Comparison of ENCODE assay signal across 8 cellular contexts in the genomic region with DNA sequence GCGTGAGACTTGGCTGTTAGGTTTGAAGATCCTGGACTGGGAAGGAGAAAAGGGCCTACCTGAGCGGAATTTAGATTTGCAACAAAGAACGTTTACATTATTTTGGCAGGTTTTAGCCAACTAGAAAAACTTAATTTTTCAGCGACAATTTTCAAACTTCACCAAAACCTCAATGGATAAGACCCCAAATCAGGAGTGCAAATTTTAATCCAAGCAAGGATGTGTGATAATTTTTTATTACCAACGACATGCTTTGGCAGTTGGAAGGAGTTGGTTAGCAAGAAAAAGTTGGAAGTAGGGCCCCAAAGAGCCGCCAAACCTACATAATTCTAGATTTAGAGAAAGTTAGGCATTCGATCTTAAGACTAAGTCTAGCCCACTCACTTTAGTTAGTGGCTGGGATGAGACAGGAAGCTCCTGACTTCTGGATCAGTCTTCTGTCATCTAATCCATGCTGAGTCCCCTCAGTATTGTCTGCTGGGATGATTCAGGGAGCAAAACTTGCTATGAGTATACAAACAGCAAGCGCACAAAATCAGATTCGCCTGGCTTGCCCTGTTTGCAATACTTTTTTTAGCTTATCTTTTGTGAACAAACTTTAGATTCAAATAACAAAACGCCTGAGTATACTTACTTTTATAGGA. TPM values are rescaled to one million over a fixed set of nuclear protein-coding genes. Genes with fewer than 3 reads are reported as not detected.
A peak's percentile ranks its signal among the peaks of the same experiment; 100 is the strongest.
DNase-seq lines count a peak whose midpoint lies in the region; ATAC-seq and TF ChIP-seq lines count a peak whose summit lies in the region.

No MANE protein-coding gene starts in this region.

- H3K27ac ChIP-seq in iPS-20b (ENCODE audit: low read length) = no peak overlapping the region
- H3K27ac ChIP-seq in suprapubic skin = peak overlapping the region; percentile 95

- no peak for TF ChIP-seq CTCF in suprapubic skin (IDR thresholded peaks at IDR 0.05)

- TF ChIP-seq EP300 in suprapubic skin (IDR thresholded peaks at IDR 0.05) = no peak

- no peaks in the 10 kb centered on the region for H3K9me3 ChIP-seq in iPS-20b (ENCODE audit: insufficient read depth, low read depth, low read length)
- no peaks in the 10 kb centered on the region for H3K9me3 ChIP-seq in suprapubic skin

- H3K27me3 ChIP-seq in iPS-20b (ENCODE audit: insufficient read depth, low read length) (no peaks in the 10 kb centered on the region), suprapubic skin (no peaks in the 10 kb centered on the region)

- peaks cover 12% of the 10 kb centered on the region for H3K36me3 Mint-ChIP-seq in activated CD4-positive, alpha-beta T cell treated with anti-CD3 and anti-CD28 coated beads, Interleukin-2, amount 10 ng/mL, durations not matched to agents 24 days and 14 days (ENCODE audit: low read depth)
- no peaks in the 10 kb centered on the region for H3K36me3 Mint-ChIP-seq in activated naive CD8-positive, alpha-beta T cell

- no peaks in the 10 kb centered on the region for H3K9me3 Mint-ChIP-seq in activated CD4-positive, alpha-beta T cell treated with anti-CD3 and anti-CD28 coated beads, Interleukin-2, amount 10 ng/mL, durations not matched to agents 24 days and 14 days
- H3K9me3 Mint-ChIP-seq in activated naive CD8-positive, alpha-beta T cell (ENCODE audit: low read depth) = peaks cover 3% of the 10 kb centered on the region

- DNase-seq in activated CD4-positive, alpha-beta T cell treated with anti-CD3 and anti-CD28 coated beads, Interleukin-2, amount 10 ng/mL, durations not matched to agents 24 days and 14 days = no peak
- no peak for DNase-seq in activated CD4-positive, alpha-beta T cell treated with anti-CD3 and anti-CD28 coated beads, Interleukin-2, amount 50 U/mL, for 1 hour
- no peak for DNase-seq in suprapubic skin (ENCODE audit: low spot score in 2 of 2)
- DNase-seq in KBM-7 = no peak
- no peak for DNase-seq in NCI-H1105 (lab: John Stamatoyannopoulos, UW)

- no peak for TF ChIP-seq POLR2A in suprapubic skin (IDR thresholded peaks at IDR 0.05)

- H3K4me1 ChIP-seq in iPS-20b (ENCODE audit: insufficient read depth, low read length) = peaks cover 34% of the 10 kb centered on the region
- H3K4me1 ChIP-seq in suprapubic skin = peaks cover 32% of the 10 kb centered on the region

- peak overlapping the region; percentile 54 for H3K4me3 Mint-ChIP-seq in activated CD4-positive, alpha-beta T cell treated with anti-CD3 and anti-CD28 coated beads, Interleukin-2, amount 10 ng/mL, durations not matched to agents 24 days and 14 days
- peak overlapping the region; percentile 78 for H3K4me3 Mint-ChIP-seq in activated naive CD8-positive, alpha-beta T cell

- H3K27me3 Mint-ChIP-seq in activated CD4-positive, alpha-beta T cell treated with anti-CD3 and anti-CD28 coated beads, Interleukin-2, amount 10 ng/mL, durations not matched to agents 24 days and 14 days = no peaks in the 10 kb centered on the region
- H3K27me3 Mint-ChIP-seq in activated naive CD8-positive, alpha-beta T cell = no peaks in the 10 kb centered on the region

- ATAC-seq in GM21381 (IDR thresholded peaks at IDR 0.05; ENCODE audit: unreplicated experiment) = no peak

- peak overlapping the region; percentile 8 for H3K27ac Mint-ChIP-seq in activated CD4-positive, alpha-beta T cell treated with anti-CD3 and anti-CD28 coated beads, Interleukin-2, amount 10 ng/mL, durations not matched to agents 24 days and 14 days
- H3K27ac Mint-ChIP-seq in activated naive CD8-positive, alpha-beta T cell = peak overlapping the region; percentile 28

- H3K9ac ChIP-seq in iPS-20b (ENCODE audit: low read depth, low read length) = peak overlapping the region; percentile 55; the same call in 1 of the 2 replicates

- 34% methylated on average over 10 of the region's 10 CpGs for WGBS in suprapubic skin

- peaks cover 34% of the 10 kb centered on the region for H3K4me1 Mint-ChIP-seq in activated CD4-positive, alpha-beta T cell treated with anti-CD3 and anti-CD28 coated beads, Interleukin-2, amount 10 ng/mL, durations not matched to agents 24 days and 14 days
- H3K4me1 Mint-ChIP-seq in activated naive CD8-positive, alpha-beta T cell (ENCODE audit: low read depth) = peaks cover 31% of the 10 kb centered on the region

- in situ Hi-C loops in KBM-7 (cut with MboI; ENCODE audit: low pct_unique_long_range_greater_than_20kb, low sequenced_read_pairs) = no loop called here

- H3K4me3 ChIP-seq in iPS-20b (ENCODE audit: low read length) (peak overlapping the region; percentile 66), suprapubic skin (peak overlapping the region; percentile 81)

- intact Hi-C loops in activated CD4-positive, alpha-beta T cell treated with anti-CD3 and anti-CD28 coated beads, Interleukin-2, amount 10 ng/mL, durations not matched to agents 24 days and 14 days (cut with micrococcal nuclease) = loop anchor here (1.0 kb wide), 2 partner anchors 31 to 133 kb away; no protein-coding TSS in a partner anchor

- H3K36me3 ChIP-seq in iPS-20b (ENCODE audit: insufficient read depth, low read depth, low read length) (no peaks in the 10 kb centered on the region), suprapubic skin (no peaks in the 10 kb centered on the region)

RNA-seq across cellular contexts. Expression of gene RDX, which starts 0.8 kb away (rescaled TPM):
- 87.6 and 88.4 TPM in 2 replicates for total RNA-seq in activated CD4-positive, alpha-beta T cell treated with anti-CD3 and anti-CD28 coated beads, Interleukin-2, amount 10 ng/mL, durations not matched to agents 24 days and 14 days
- total RNA-seq in suprapubic skin = 10 to 100 TPM; 24.8 to 46.4 (median 38.3) TPM
